Comparison of ENCODE assay signal across 8 cellular contexts in genomic region chr17:61409301-61410099, GRCh38. TPM values are rescaled to one million over a fixed set of nuclear protein-coding genes. Genes with fewer than 3 reads are reported as not detected.
DNase-seq lines count a peak whose midpoint lies in the region; ATAC-seq and TF ChIP-seq lines count a peak whose summit lies in the region.

No MANE protein-coding gene starts in this region.

- peaks cover 15% of the 10 kb centered on the region; the same call in 1 of the 2 replicates for H4K20me1 ChIP-seq in GM23338 (replicated peaks; ENCODE audit: insufficient read depth)

- 0 out of 2 replicates have a peak overlapping the region, but pooled peaks have one; percentile 38 for H2AFZ ChIP-seq in GM23338

- H3K9me3 ChIP-seq in skeletal muscle tissue (ENCODE audit: control insufficient read depth in 3 of 3, low read length in 3 of 3) = no peaks in the 10 kb centered on the region

- peak overlapping the region; percentile 75 for H3K4me2 ChIP-seq in GM23338

- H3K9ac ChIP-seq in skeletal muscle tissue (ENCODE audit: low read depth in 1 of 3, low read length in 3 of 3) = peak overlapping the region in 1 of 3 donors; percentile 73

- H3K27me3 ChIP-seq in GM23338 (ENCODE audit: insufficient read depth) (peaks cover 97% of the 10 kb centered on the region), brain microvascular endothelial cell (replicated peaks) (no peaks in the 10 kb centered on the region), skeletal muscle tissue (ENCODE audit: control insufficient read depth in 3 of 3, insufficient read depth in 3 of 3, low read length in 3 of 3) (peaks cover 35 to 70% (median 36%) of the 10 kb centered on the region in 3 donors)

- ATAC-seq in GM23338 = peak; percentile 1
- ATAC-seq in HG03175 (IDR thresholded peaks at IDR 0.05; ENCODE audit: unreplicated experiment) = no peak

- H3K36me3 Mint-ChIP-seq in GM23338 (ENCODE audit: low read depth) = no peaks in the 10 kb centered on the region

- H3K4me3 ChIP-seq in GM23338 (peak overlapping the region; percentile 46; the same call in 1 of the 2 replicates), brain microvascular endothelial cell (ENCODE audit: low read depth, low read length) (peak overlapping the region; percentile 49), skeletal muscle tissue (ENCODE audit: low read length in 3 of 3) (peak overlapping the region; percentile 43 to 68 (median 67))

- peaks cover 22% of the 10 kb centered on the region for H3K4me1 Mint-ChIP-seq in GM23338

- H3K27ac Mint-ChIP-seq in GM23338 = no peak overlapping the region

- H3K79me2 ChIP-seq in GM23338 (replicated peaks; ENCODE audit: insufficient read depth) = no peaks in the 10 kb centered on the region

- TF ChIP-seq CTCF in GM23338 (conservative IDR thresholded peaks at IDR 0.05; ENCODE audit: low read depth in 2 of 2) (peak in 1 of 2 experiments; percentile 41; a peak in 1 of 4 replicates), brain microvascular endothelial cell (IDR thresholded peaks at IDR 0.05; ENCODE audit: low read depth, low read length, missing control alignments) (peak; percentile 50)

- 0 out of 2 replicates have a peak, but pooled peaks cover 2% of the 10 kb centered on the region for H3F3A ChIP-seq in GM23338 (replicated peaks; ENCODE audit: low read depth)

- peak overlapping the region; percentile 53; the same call in 2 of the 3 replicates for H3K4me3 Mint-ChIP-seq in GM23338

- DNase-seq in Caki2 (ENCODE audit: low read depth) (peak; percentile 47), GM23338 (ENCODE audit: low spot score) (peak; percentile 73), RPMI8226 (peak; percentile 81), brain microvascular endothelial cell (no peak), islet precursor cell (peak; percentile 69)
- DNase-seq in NK-92 treated with Interleukin-12 subunit alpha and Interleukin-12 subunit beta, amount 100 ng/mL, for 24 hours (lab: John Stamatoyannopoulos, UW) = no peak

- H3K9me3 Mint-ChIP-seq in GM23338 = no peaks in the 10 kb centered on the region

- H3K36me3 ChIP-seq in GM23338 (ENCODE audit: insufficient read depth) = no peaks in the 10 kb centered on the region
- H3K36me3 ChIP-seq in brain microvascular endothelial cell (replicated peaks) = peaks cover 19% of the 10 kb centered on the region
- H3K36me3 ChIP-seq in skeletal muscle tissue (ENCODE audit: control insufficient read depth in 3 of 3, insufficient read depth in 3 of 3, low read length in 3 of 3) = no peaks in the 10 kb centered on the region

- H3K4me1 ChIP-seq in GM23338 (ENCODE audit: insufficient read depth) (peaks cover 14% of the 10 kb centered on the region; the same call in 1 of the 2 replicates), skeletal muscle tissue (ENCODE audit: control insufficient read depth in 3 of 3, insufficient read depth in 3 of 3, low read length in 3 of 3) (peaks cover 48 to 61% (median 49%) of the 10 kb centered on the region in 3 donors)

- H3K27me3 Mint-ChIP-seq in GM23338 (ENCODE audit: insufficient read depth, low read depth, poor library complexity) = peaks cover 90% of the 10 kb centered on the region

- no peaks in the 10 kb centered on the region for H3K9me2 ChIP-seq in GM23338 (ENCODE audit: insufficient read depth)

- H3K27ac ChIP-seq in GM23338 (ENCODE audit: low read depth) (no peak overlapping the region), brain microvascular endothelial cell (no peak overlapping the region), skeletal muscle tissue (ENCODE audit: low read depth, low read length) (no peak overlapping the region)

- in situ Hi-C loops in Caki2 (cut with HindIII; ENCODE audit: low pct_unique_long_range_greater_than_20kb, low sequenced_read_pairs) = no loop called here
- in situ Hi-C loops in brain microvascular endothelial cell (cut with HindIII; ENCODE audit: low pct_ligation_motif_present, low sequenced_read_pairs) = no loop called here

TF ChIP-seq in GM23338, 12 proteins besides CTCF, POLR2A, EP300 and RAD21:
- TF ChIP-seq EZH2 (IDR thresholded peaks at IDR 0.05; ENCODE audit: low read depth, unreplicated experiment) = peak; percentile 91
- no peak for TF ChIP-seq POLR2AphosphoS5 (IDR thresholded peaks at IDR 0.05; ENCODE audit: low read depth)
- no peak for TF ChIP-seq CREB1 (CRISPR knock-in tag; IDR thresholded peaks at IDR 0.05; ENCODE audit: low read depth)
- no peak for TF ChIP-seq ZNF331 (CRISPR knock-in tag; IDR thresholded peaks at IDR 0.05; ENCODE audit: low read depth)
- no peak for TF ChIP-seq ETS1 (IDR thresholded peaks at IDR 0.05)
- TF ChIP-seq EZH2phosphoT487 (IDR thresholded peaks at IDR 0.05; ENCODE audit: unreplicated experiment) = no peak
- no peak for TF ChIP-seq NANOG (IDR thresholded peaks at IDR 0.05; ENCODE audit: borderline replicate concordance)
TF ChIP-seq in GM23338: peak in this region for 1.

RNA-seq across cellular contexts. Expression of gene TBX2, which starts 9.9 kb away (rescaled TPM):
- 0.49 and 1.2 TPM in 2 replicates for total RNA-seq in Caki2 (2014; rRNA removed; shearing (Covaris generic); ENCODE audit: low replicate concordance)
- total RNA-seq in GM23338 (2014; rRNA removed; shearing (Covaris generic)) = not detected in 2 replicates
- polyA plus RNA-seq in GM23338 (2016; fragmentation: Nextera tagmentation; extraction: Ambion mirVana) = 0.10 TPM in 1 of 2 replicates, not detected in the other
- 5.2 TPM for total RNA-seq in skeletal muscle tissue

RNA-seq across cellular contexts. Expression of gene TBX4, which starts 42.7 kb away (rescaled TPM):
- 1.7 TPM in 1 of 2 replicates, not detected in the other for total RNA-seq in Caki2 (2014; rRNA removed; shearing (Covaris generic); ENCODE audit: low replicate concordance)
- total RNA-seq in GM23338 (2014; rRNA removed; shearing (Covaris generic)) = not detected in 2 replicates
- not detected in 2 replicates for polyA plus RNA-seq in GM23338 (2016; fragmentation: Nextera tagmentation; extraction: Ambion mirVana)
- 8.4 TPM for total RNA-seq in skeletal muscle tissue

Comparison
In these comparisons a context has a peak if more than half of its experiments do, and no peak if none do; other contexts are left out.
1. DNase-seq: peak in Caki2 (single experiment), GM23338 (single experiment), RPMI8226 (single experiment) and islet precursor cell (single experiment); none in brain microvascular endothelial cell (single experiment) and NK-92 treated with Interleukin-12 subunit alpha and Interleukin-12 subunit beta, amount 100 ng/mL, for 24 hours (single experiment).
2. Peak in every context shown above with its lines, with median percentiles within 50 percentile points of each other: H3K4me3 ChIP-seq.